ENCODE assay signal across 1 cellular context in the genomic region with DNA sequence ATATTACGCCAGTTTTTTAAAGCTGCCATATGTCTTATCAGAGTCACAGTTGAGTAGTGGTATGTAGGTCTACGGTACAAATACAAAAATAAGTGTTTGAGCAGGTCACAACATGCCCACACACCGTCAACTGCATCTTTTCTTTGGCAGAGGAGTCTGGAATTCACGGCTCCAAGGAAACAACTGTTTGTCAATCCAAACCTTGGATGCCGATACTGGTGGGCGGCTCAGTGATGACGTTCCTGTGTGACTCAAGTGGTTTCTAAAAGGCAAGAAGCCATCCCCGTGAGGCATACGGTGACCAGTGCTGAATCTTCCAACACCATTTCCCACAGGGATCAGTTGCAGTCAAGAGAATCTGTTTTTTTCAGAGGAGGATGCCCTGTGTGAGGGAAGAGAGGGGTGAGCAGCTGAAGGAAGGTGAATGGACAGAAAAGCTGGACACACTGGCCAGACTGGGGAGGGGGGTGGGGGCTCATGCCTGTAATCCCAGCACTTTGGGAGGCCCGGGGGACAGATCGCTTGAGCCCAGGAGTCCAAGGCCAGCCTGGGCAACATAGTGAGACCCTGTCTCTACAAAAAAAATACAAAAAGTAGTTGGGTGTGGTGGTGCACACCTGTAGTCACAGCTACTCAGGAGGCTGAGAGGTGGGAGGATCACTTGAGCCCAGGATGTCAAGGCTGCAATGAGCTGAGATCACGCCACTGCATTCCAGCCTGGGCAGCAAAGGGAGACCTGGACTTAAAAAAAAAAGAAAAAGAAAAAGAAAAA.
TF ChIP-seq lines count a peak whose summit lies in the region.

No MANE protein-coding gene starts in this region.

TF ChIP-seq in SK-N-SH, 30 proteins besides CTCF, POLR2A, EP300 and RAD21:
- no peak for TF ChIP-seq NRF1 (IDR thresholded peaks at IDR 0.05; ENCODE audit: low read depth, low read length)
- TF ChIP-seq, protein P1, sequence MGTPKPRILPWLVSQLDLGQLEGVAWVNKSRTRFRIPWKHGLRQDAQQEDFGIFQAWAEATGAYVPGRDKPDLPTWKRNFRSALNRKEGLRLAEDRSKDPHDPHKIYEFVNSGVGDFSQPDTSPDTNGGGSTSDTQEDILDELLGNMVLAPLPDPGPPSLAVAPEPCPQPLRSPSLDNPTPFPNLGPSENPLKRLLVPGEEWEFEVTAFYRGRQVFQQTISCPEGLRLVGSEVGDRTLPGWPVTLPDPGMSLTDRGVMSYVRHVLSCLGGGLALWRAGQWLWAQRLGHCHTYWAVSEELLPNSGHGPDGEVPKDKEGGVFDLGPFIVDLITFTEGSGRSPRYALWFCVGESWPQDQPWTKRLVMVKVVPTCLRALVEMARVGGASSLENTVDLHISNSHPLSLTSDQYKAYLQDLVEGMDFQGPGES (IDR thresholded peaks at IDR 0.05; ENCODE audit: low read depth, low read length): no peak
- TF ChIP-seq POLR2AphosphoS5 (IDR thresholded peaks at IDR 0.05; ENCODE audit: low read depth, low read length): no peak
- no peak for TF ChIP-seq SIN3A (IDR thresholded peaks at IDR 0.05; ENCODE audit: borderline replicate concordance, low read depth, low read length)
- TF ChIP-seq ELF1 (IDR thresholded peaks at IDR 0.05): no peak
- no peak for TF ChIP-seq MEF2A (IDR thresholded peaks at IDR 0.05; ENCODE audit: borderline replicate concordance, low read depth)
- no peak for TF ChIP-seq JUND (IDR thresholded peaks at IDR 0.05)
- TF ChIP-seq YY1 (IDR thresholded peaks at IDR 0.05; ENCODE audit: low read depth): no peak
- TF ChIP-seq TEAD4 (IDR thresholded peaks at IDR 0.05; ENCODE audit: borderline replicate concordance, insufficient read depth): no peak
- no peak for TF ChIP-seq EZH2phosphoT487 (IDR thresholded peaks at IDR 0.05; ENCODE audit: borderline replicate concordance, low read depth)
- no peak for TF ChIP-seq FOSL2 (IDR thresholded peaks at IDR 0.05; ENCODE audit: borderline replicate concordance, low read depth)
- no peak for TF ChIP-seq FOXM1 (IDR thresholded peaks at IDR 0.05; ENCODE audit: low read depth)
- TF ChIP-seq MXI1 (IDR thresholded peaks at IDR 0.05; ENCODE audit: low read depth, low read length): no peak
- TF ChIP-seq GABPA (IDR thresholded peaks at IDR 0.05; ENCODE audit: low read depth): no peak
